ENCODE assay signal across 8 cellular contexts in the genomic region with DNA sequence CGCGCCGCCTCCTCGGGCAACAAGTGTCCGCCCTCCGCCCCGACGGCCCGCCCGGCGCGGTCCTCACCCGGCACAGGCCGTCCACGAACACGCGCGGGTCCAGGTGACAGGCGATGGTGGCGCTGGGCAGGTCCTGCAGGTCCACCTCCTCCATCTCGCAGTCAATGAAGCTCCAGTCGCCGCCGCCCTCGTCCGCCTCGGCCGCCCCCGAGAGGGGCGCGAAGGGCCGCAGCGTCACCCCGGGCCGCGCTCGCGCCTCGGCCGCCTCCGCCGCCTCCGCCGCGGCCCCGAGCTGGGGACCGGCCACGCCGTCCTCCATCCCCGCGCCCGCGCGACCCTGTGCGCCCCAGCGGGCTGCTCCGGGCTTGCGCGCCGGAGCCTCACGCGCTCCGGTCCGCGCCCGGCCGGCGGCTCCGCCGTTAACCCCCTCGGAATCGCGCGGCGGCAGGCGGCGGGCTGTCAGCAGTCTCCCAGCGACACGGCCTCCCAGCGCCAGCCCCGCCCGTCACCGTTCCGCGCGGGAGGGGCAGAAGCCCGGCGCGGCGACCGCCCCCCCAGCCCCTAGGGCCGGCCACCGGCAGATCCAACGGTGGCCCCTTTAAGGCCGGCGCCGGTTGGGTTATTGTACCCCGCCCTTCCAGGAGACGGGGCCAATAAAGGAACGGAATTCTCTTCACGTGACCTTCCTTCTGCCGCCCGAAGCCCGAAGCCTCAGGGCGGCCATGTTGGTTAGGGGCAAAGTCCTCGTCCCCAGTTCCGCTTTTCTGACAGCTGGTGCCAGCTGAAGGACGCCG. TPM values are rescaled to one million over a fixed set of nuclear protein-coding genes. Genes with fewer than 3 reads are reported as not detected.
A peak's percentile ranks its signal among the peaks of the same experiment; 100 is the strongest.
DNase-seq lines count a peak whose midpoint lies in the region; ATAC-seq and TF ChIP-seq lines count a peak whose summit lies in the region.

A gene (minus strand): TSS at position 421 of the 794 bp plus-strand sequence. CDS start 102 bp downstream, at position 319.

- peak within 1 kb of the TSS; percentile 81 for H3K4me3 Mint-ChIP-seq in dendritic cell treated with granulocyte-macrophage colony-stimulating factor and Interleukin-4, amounts not matched to agents 40 ng/mL and 50 ng/mL, for 4 days

- peaks cover 59% of the 10 kb centered on the region for H3K4me1 Mint-ChIP-seq in dendritic cell treated with granulocyte-macrophage colony-stimulating factor and Interleukin-4, amounts not matched to agents 40 ng/mL and 50 ng/mL, for 4 days (ENCODE audit: low read depth)

- intact Hi-C loops in dendritic cell treated with granulocyte-macrophage colony-stimulating factor and Interleukin-4, amounts not matched to agents 40 ng/mL and 50 ng/mL, for 4 days (cut with micrococcal nuclease), result loop anchor here (5.0 kb wide), 2 partner anchors 68 to 698 kb away; a partner anchor contains a TSS

- ATAC-seq in GM19372 (IDR thresholded peaks at IDR 0.05; ENCODE audit: low read depth, unreplicated experiment) (peak; percentile 95), HG03521 (IDR thresholded peaks at IDR 0.05; ENCODE audit: unreplicated experiment) (peak; percentile 92), left lobe of liver (peak; percentile 94)

- DNase-seq in NCI-H69 (lab: John Stamatoyannopoulos, UW) (peak; percentile 99), left lobe of liver (ENCODE audit: low spot score) (peak; percentile 95)
- DNase-seq in activated CD4-positive, alpha-beta T cell treated with anti-CD3 and anti-CD28 coated beads, Interleukin-2, amount 50 U/mL, for 4 hours, result peak; percentile 79 to 80
- peak; percentile 82 to 85 for DNase-seq in stimulated activated CD4-positive, alpha-beta T cell treated with anti-CD3 and anti-CD28 coated beads, Interleukin-2, amount 100 ng/mL, for 24 hours

- peak within 1 kb of the TSS; percentile 60 for H3K27ac ChIP-seq in C4-2B

- H3K27ac Mint-ChIP-seq in dendritic cell treated with granulocyte-macrophage colony-stimulating factor and Interleukin-4, amounts not matched to agents 40 ng/mL and 50 ng/mL, for 4 days, result peak within 1 kb of the TSS; percentile 91

- peaks cover 9% of the 10 kb centered on the region for H3K36me3 Mint-ChIP-seq in dendritic cell treated with granulocyte-macrophage colony-stimulating factor and Interleukin-4, amounts not matched to agents 40 ng/mL and 50 ng/mL, for 4 days (ENCODE audit: low read depth)

- no peaks in the 10 kb centered on the region for H3K9me3 Mint-ChIP-seq in dendritic cell treated with granulocyte-macrophage colony-stimulating factor and Interleukin-4, amounts not matched to agents 40 ng/mL and 50 ng/mL, for 4 days

- TF ChIP-seq CTCF in C4-2B (conservative IDR thresholded peaks at IDR 0.05), result no peak

- no peaks in the 10 kb centered on the region for H3K27me3 Mint-ChIP-seq in dendritic cell treated with granulocyte-macrophage colony-stimulating factor and Interleukin-4, amounts not matched to agents 40 ng/mL and 50 ng/mL, for 4 days

RNA-seq across cellular contexts. Expression of the gene that starts here (rescaled TPM):
- total RNA-seq in left lobe of liver, result 32.6 TPM

Comparison
In these comparisons a context has a peak if more than half of its experiments do, and no peak if none do; other contexts are left out.
1. Peak in every context shown above with its lines: DNase-seq, ATAC-seq and H3K27ac ChIP-seq.